Comparison of ENCODE assay signal across 25 cellular contexts in genomic region chr6:107101661-107102413, GRCh38. TPM values are rescaled to one million over a fixed set of nuclear protein-coding genes. Genes with fewer than 3 reads are reported as not detected.
DNase-seq lines count a peak whose midpoint lies in the region; ATAC-seq, FAIRE-seq and TF ChIP-seq lines count a peak whose summit lies in the region.
"Had no signal": no experiment of that assay in that cellular context is flagged by ENCODE, and none has a peak within 500 bp of the region (broad histone marks: within the 10 kb centered on the region; RNA-seq: fewer than 3 reads in every experiment).

No MANE protein-coding gene starts in this region.

- no peaks in the 10 kb centered on the region; the same call in 1 of the 2 replicates for H3K23me2 ChIP-seq in H1 (ENCODE audit: low read depth, low read length)

- peak overlapping the region; percentile 95 for H2BK15ac ChIP-seq in H1 (ENCODE audit: low read length)

- H3K36me3 ChIP-seq in H1 (ENCODE audit: control insufficient read depth in 2 of 4, insufficient read depth in 4 of 4, low read length in 3 of 4): peaks cover 0 to 16% (median 6%) of the 10 kb centered on the region in 4 experiments; a peak in 6 of 8 replicates
- H3K36me3 ChIP-seq: suprapubic skin, upper lobe of right lung had no signal

- POLR2A ChIA-PET in H1 (lab: Charles Lee; ENCODE audit: partially characterized antibody): interaction anchor here (2.1 to 4.8 kb wide), 2 partner anchors 12 to 14 kb away, joined by 20 to 27 read pairs; partner anchors contain the start of gene BEND3

- no peak for TF ChIP-seq RAD21 in H1 (IDR thresholded peaks at IDR 0.05 in 1 of 2, conservative IDR thresholded peaks at IDR 0.05 in 1 of 2; ENCODE audit: low read depth in 2 of 2, low read length in 2 of 2)

- H3K14ac ChIP-seq in H1 (ENCODE audit: insufficient read length): no peak overlapping the region

- H4K8ac ChIP-seq in H1 (ENCODE audit: extremely low read depth, insufficient read depth, low read length): no peak overlapping the region

- no peak overlapping the region for H3K23ac ChIP-seq in H1 (ENCODE audit: insufficient read length)

- TF ChIP-seq POLR2A in H1 (IDR thresholded peaks at IDR 0.05; ENCODE audit: control extremely low read depth in 1 of 2, low read depth in 2 of 2, low read length in 2 of 2): no peak

- peak overlapping the region; percentile 94 for H2AK5ac ChIP-seq in H1 (ENCODE audit: low read depth, low read length)

- H3K9ac ChIP-seq in H1 (replicated peaks in 1 of 4; ENCODE audit: extremely low read depth in 1 of 4, low read depth in 3 of 4, low read length in 3 of 4): no peak overlapping the region

- peaks cover 18 to 28% (median 24%) of the 10 kb centered on the region in 4 experiments for H3K4me1 ChIP-seq in H1 (replicated peaks in 1 of 4; ENCODE audit: control insufficient read depth in 3 of 4, insufficient read depth in 4 of 4, low read length in 3 of 4)
- H3K4me1 ChIP-seq: suprapubic skin, upper lobe of right lung had no signal

- H3K4me3 ChIP-seq in H1 (ENCODE audit: extremely low read depth in 1 of 4, insufficient read depth in 2 of 4, low read depth in 3 of 4, low read length in 4 of 4): no peak overlapping the region
- H3K4me3 ChIP-seq: suprapubic skin, upper lobe of right lung had no signal

- no peak for FAIRE-seq in H1 (lab: Jason Lieb, UNC)
- FAIRE-seq: GM18507, islet of Langerhans had no signal

- H2BK20ac ChIP-seq in H1 (ENCODE audit: low read length): peak overlapping the region; percentile 98; the same call in 1 of the 2 replicates

- H4K5ac ChIP-seq in H1 (ENCODE audit: insufficient read length, low read depth, low read length): no peak overlapping the region

- H3K56ac ChIP-seq in H1 (replicated peaks; ENCODE audit: insufficient read length, low read depth, low read length): no peak overlapping the region

- H3K4me2 ChIP-seq in H1 (ENCODE audit: insufficient read depth in 1 of 2, low read depth in 2 of 2, low read length in 2 of 2): no peak overlapping the region

- DNase-seq in cardiac septum (ENCODE audit: low spot score) (peak; percentile 43), left cardiac atrium (no peak), NCI-H2227 (lab: John Stamatoyannopoulos, UW; ENCODE audit: unreplicated experiment) (peak; percentile 13), H1 (ENCODE audit: low read depth in 1 of 2, low spot score in 2 of 2) (no peak), retina (peak; percentile 40), globus pallidus (ENCODE audit: low spot score) (no peak), MV-4-11 (lab: John Stamatoyannopoulos, UW) (no peak)
- DNase-seq: activated CD8-positive, alpha-beta T cell treated with anti-CD3 and anti-CD28 coated beads, Interleukin-2, amount 10 ng/mL, durations not matched to agents 7 days and 5 days; COR-L47; DMS79; GF-D8; Kasumi-1; natural killer cell; NCI-H1930; NCI-H226; stimulated activated CD4-positive, alpha-beta T cell treated with anti-CD3 and anti-CD28 coated beads, Interleukin-4, amount 100 ng/mL, for 4 hours; stimulated activated naive B cell treated with anti-CD40 and anti-IgM and Interleukin-4, amounts not matched to agents 10 μg/mL and 1 μg/mL and 100 μg/mL, for 72 hours; T-helper 2 cell; upper lobe of right lung had no signal

- H2BK12ac ChIP-seq in H1 (ENCODE audit: low read depth, low read length): peak overlapping the region; percentile 98; the same call in 1 of the 2 replicates

- peak overlapping the region; percentile 40 for H3K18ac ChIP-seq in H1 (ENCODE audit: extremely low read depth, low read length)

- no peaks in the 10 kb centered on the region for H4K20me1 ChIP-seq in H1 (replicated peaks in 1 of 2; ENCODE audit: control insufficient read depth in 1 of 2, insufficient read depth in 2 of 2, low read length in 2 of 2)

- 86 to 100% methylated on average over 1 to 9 of the region's 9 CpGs for WGBS in H1 (ENCODE audit: extremely low coverage in 1 of 2, insufficient coverage in 1 of 2, insufficient read length in 1 of 2, insufficient replicate concordance in 2 of 2, low coverage in 1 of 2, low lambda C conversion rate in 2 of 2, missing lambda C conversion rate in 1 of 2), 2 experiments

- H3K27ac ChIP-seq in H1 (ENCODE audit: low read depth, low read length): no peak overlapping the region; the same call in 1 of the 2 replicates
- H3K27ac ChIP-seq: suprapubic skin, upper lobe of right lung had no signal

- no peak overlapping the region for H2BK120ac ChIP-seq in H1 (replicated peaks; ENCODE audit: low read depth, low read length)

- no peaks in the 10 kb centered on the region for H3K9me3 ChIP-seq in H1 (ENCODE audit: insufficient read depth in 2 of 2, low read depth in 1 of 2, low read length in 1 of 2)
- H3K9me3 ChIP-seq: suprapubic skin, upper lobe of right lung had no signal

- H3K4ac ChIP-seq in H1 (replicated peaks; ENCODE audit: insufficient read length, low read depth, low read length): no peak overlapping the region

- intact Hi-C loops in cardiac septum (cut with DNase I): no loop called here
- intact Hi-C loops in left cardiac atrium (cut with DNase I): no loop called here

- H3K27me3 ChIP-seq in H1 (replicated peaks in 1 of 4; ENCODE audit: control insufficient read depth in 3 of 4, extremely low read depth in 1 of 4, insufficient read depth in 3 of 4, low read length in 3 of 4): no peaks in the 10 kb centered on the region
- H3K27me3 ChIP-seq: suprapubic skin, upper lobe of right lung had no signal

- CTCF ChIA-PET in H1 (lab: Charles Lee; ENCODE audit: partially characterized antibody): interaction anchor here (1.3 to 1.9 kb wide), 6 partner anchors 12 to 77 kb away, joined by 4 to 9 read pairs (median 4); partner anchors contain the start of gene BEND3

- peaks cover 8% of the 10 kb centered on the region; the same call in 1 of the 2 replicates for H3K79me1 ChIP-seq in H1 (ENCODE audit: low read depth, low read length)

- TF ChIP-seq EP300 in H1 (IDR thresholded peaks at IDR 0.05; ENCODE audit: borderline replicate concordance in 1 of 2, low read depth in 2 of 2, low read length in 2 of 2): no peak

- no peak for TF ChIP-seq CTCF in H1 (IDR thresholded peaks at IDR 0.05; ENCODE audit: control extremely low read depth in 1 of 3, insufficient read depth in 1 of 3, low read depth in 1 of 3, low read length in 3 of 3)

- peak overlapping the region; percentile 66 for H4K91ac ChIP-seq in H1 (replicated peaks; ENCODE audit: insufficient read length, low read length)

- no peak overlapping the region for H2AFZ ChIP-seq in H1 (ENCODE audit: low read length)

- peaks cover 0 to 60% of the 10 kb centered on the region in 2 experiments; a peak in 3 of 4 replicates for H3K79me2 ChIP-seq in H1 (ENCODE audit: control insufficient read depth in 1 of 2, insufficient read depth in 2 of 2, low read length in 2 of 2)

- ATAC-seq in left cardiac atrium (no peak), GM19397 (IDR thresholded peaks at IDR 0.05; ENCODE audit: unreplicated experiment) (no peak)
- ATAC-seq: activated CD8-positive, alpha-beta T cell treated with anti-CD3 and anti-CD28 coated beads, Interleukin-2, amount 10 ng/mL, durations not matched to agents 7 days and 5 days; natural killer cell; sciatic nerve; SK-N-SH treated with all-trans-retinoic acid at 6 μM for 48 hours; upper lobe of right lung had no signal

- H2BK5ac ChIP-seq in H1 (ENCODE audit: low read depth, low read length): peak overlapping the region; percentile 58; the same call in 1 of the 2 replicates

TF ChIP-seq in H1, 55 proteins besides CTCF, POLR2A, EP300 and RAD21:
- no peak for TF ChIP-seq GTF2F1 (IDR thresholded peaks at IDR 0.05; ENCODE audit: borderline replicate concordance, low read depth, low read length)
- TF ChIP-seq EGR1 (IDR thresholded peaks at IDR 0.05; ENCODE audit: borderline replicate concordance, low read depth, low read length): no peak
- TF ChIP-seq YY1 (IDR thresholded peaks at IDR 0.05; ENCODE audit: low read depth, low read length): no peak
- TF ChIP-seq POU5F1 (IDR thresholded peaks at IDR 0.05; ENCODE audit: low read depth, low read length): no peak
- no peak for TF ChIP-seq FOSL1 (IDR thresholded peaks at IDR 0.05; ENCODE audit: insufficient read depth, low read depth, low read length)
TF ChIP-seq in H1: peak in this region for 0.

RNA-seq across cellular contexts. Expression of gene BEND3, which starts 13.5 kb away (rescaled TPM):
- 2.1 TPM for total RNA-seq in cardiac septum
- 1 to 10 TPM; 1.1 to 2.0 TPM for total RNA-seq in left cardiac atrium
- 38.8 and 40.8 TPM in 2 replicates for total RNA-seq in H1 (2021; fragmentation: NEBNext Ultra II Directional; extraction: Animal tissue kit (Norgen Biotek cat#: 25700))
- polyA plus RNA-seq in H1 (2011; rRNA removed): 25.2 and 26.2 TPM in 2 replicates
- polyA plus RNA-seq in H1 (2011; cell fraction: cytosol; rRNA removed): 21.1 TPM
- polyA plus RNA-seq in H1 (2011; cell fraction: nucleus; rRNA removed): 48.4 TPM
- polyA plus RNA-seq in H1 (2012, experiment 1 of 2): 22.5 to 25.1 TPM (median 23.6 TPM) in 4 replicates
- 15.4 TPM for polyA plus RNA-seq in H1 (2012, experiment 2 of 2)
- 17.8 TPM for polyA plus RNA-seq in H1 (2013, experiment 1 of 2)
- 16.3 TPM for polyA plus RNA-seq in H1 (2013, experiment 2 of 2)
- 42.9 and 43.2 TPM in 2 replicates for polyA minus RNA-seq in H1 (2011; rRNA and poly(A)+ RNA removed)
- 38.0 TPM for polyA minus RNA-seq in H1 (2011; cell fraction: cytosol; rRNA and poly(A)+ RNA removed)
- polyA minus RNA-seq in H1 (2011; cell fraction: nucleus; rRNA and poly(A)+ RNA removed): 31.0 TPM

Comparison
In these comparisons a context has a peak if more than half of its experiments do, and no peak if none do; other contexts are left out.
1. DNase-seq: peak in cardiac septum (single experiment), NCI-H2227 (single experiment) and retina (single experiment); none in left cardiac atrium (single experiment), H1 (0 of 2), globus pallidus (single experiment) and MV-4-11 (single experiment).
2. RNA of gene BEND3, which starts 13.5 kb away (total RNA-seq): 38.8 to 40.8 TPM in H1; 2.1 TPM in cardiac septum (single experiment) and 1.1 to 2.0 TPM in left cardiac atrium; every median in the first group is over 10 times any median in the second.